In the genomic region with DNA sequence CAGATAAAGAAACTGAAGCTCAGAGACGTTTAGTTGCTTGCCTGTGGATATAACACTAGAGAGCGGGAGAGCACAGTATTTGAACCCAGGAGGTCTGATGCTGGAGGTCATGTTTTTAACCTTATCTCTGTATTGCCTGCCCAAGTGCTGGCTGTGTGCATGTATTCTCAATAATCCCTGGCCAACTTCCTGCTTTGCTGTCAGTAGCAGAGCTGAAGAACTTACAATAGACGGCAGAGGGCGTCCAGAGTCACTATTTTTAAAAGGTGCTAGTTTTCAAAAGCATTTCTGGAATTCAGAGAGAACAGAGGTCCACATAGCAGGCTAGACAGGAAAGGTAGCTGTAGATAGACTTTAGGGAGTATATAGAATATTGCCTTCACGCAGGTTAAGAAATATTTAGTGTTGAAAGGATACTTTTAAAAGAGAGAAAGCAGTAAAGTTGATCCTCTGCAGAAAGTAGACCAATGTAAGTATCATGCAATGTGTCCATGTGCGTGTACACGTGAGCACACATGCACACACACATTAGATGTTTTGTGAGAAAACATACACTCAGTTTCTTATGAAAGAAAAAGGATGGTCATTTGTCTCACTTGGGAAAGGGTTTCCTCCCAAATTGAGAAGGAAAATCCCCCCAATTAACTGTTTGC, we compare ENCODE assay signal across 8 cellular contexts. TPM values are rescaled to one million over a fixed set of nuclear protein-coding genes. Genes with fewer than 3 reads are reported as not detected.
A peak's percentile ranks its signal among the peaks of the same experiment; 100 is the strongest.
DNase-seq lines count a peak whose midpoint lies in the region; ATAC-seq and TF ChIP-seq lines count a peak whose summit lies in the region.

No MANE protein-coding gene starts in this region.

- no peak overlapping the region for H3K4me3 Mint-ChIP-seq in natural killer cell
- no peak overlapping the region for H3K4me3 Mint-ChIP-seq in natural killer cell treated with Interleukin-12 subunit alpha and Interleukin-12 subunit beta and Interleukin-15 and Interleukin-18, amount 100 ng/mL, for 72 hours

- H3K27me3 Mint-ChIP-seq in natural killer cell (ENCODE audit: low read depth in 2 of 2), result no peaks in the 10 kb centered on the region
- no peaks in the 10 kb centered on the region for H3K27me3 Mint-ChIP-seq in natural killer cell treated with Interleukin-12 subunit alpha and Interleukin-12 subunit beta and Interleukin-15 and Interleukin-18, amount 100 ng/mL, for 72 hours

- peak; percentile 55 for TF ChIP-seq CTCF in natural killer cell (IDR thresholded peaks at IDR 0.05)
- peak; percentile 42; the same call in 1 of the 2 replicates for TF ChIP-seq CTCF in HEK293 (tag by site-specific recombination; IDR thresholded peaks at IDR 0.05)
- peak; percentile 59 for TF ChIP-seq CTCF in colonic mucosa (IDR thresholded peaks at IDR 0.05)
- TF ChIP-seq CTCF in liver (IDR thresholded peaks at IDR 0.05; ENCODE audit: low read depth, low read length, missing input control), result peak; percentile 81
- TF ChIP-seq CTCF in stomach (IDR thresholded peaks at IDR 0.05), result peak in 5 of 7 experiments; percentile 54 to 76 (median 68)

- peak in 2 of 3 donors; percentile 49 to 79 for ATAC-seq in natural killer cell
- ATAC-seq in natural killer cell treated with Interleukin-12 subunit alpha and Interleukin-12 subunit beta and Interleukin-15 and Interleukin-18, amount 100 ng/mL, for 72 hours, result no peak

- H3K36me3 ChIP-seq in HEK293 (ENCODE audit: control insufficient read depth in 2 of 2, insufficient read depth in 1 of 2, low read length in 2 of 2) (peaks cover 0 to 16% of the 10 kb centered on the region in 2 experiments; a peak in 1 of 3 replicates), colonic mucosa (no peaks in the 10 kb centered on the region), liver (ENCODE audit: control insufficient read depth in 4 of 4, insufficient read depth in 3 of 4, low read depth in 1 of 4, low read length in 3 of 4) (peaks cover 0 to 4% (median under 1%) of the 10 kb centered on the region in 4 donors), stomach (peaks cover 0 to 32% (median 9%) of the 10 kb centered on the region in 4 donors)

- intact Hi-C loops in natural killer cell (cut with micrococcal nuclease), result loop anchor here (2.0 kb wide), 1 partner anchor 452 kb away; no protein-coding TSS in a partner anchor
- intact Hi-C loops in colonic mucosa (cut with DNase I), result loop anchor here (5.0 kb wide), 1 partner anchor 156 kb away; no protein-coding TSS in a partner anchor
- intact Hi-C loops in stomach (cut with DNase I; ENCODE audit: low total_unique reads), result loop anchor here (10.0 kb wide), 1 partner anchor 158 kb away; no protein-coding TSS in a partner anchor

- peaks cover 0 to 6% of the 10 kb centered on the region in 2 donors for H3K4me1 Mint-ChIP-seq in natural killer cell
- peaks cover 3 to 4% of the 10 kb centered on the region in 2 donors for H3K4me1 Mint-ChIP-seq in natural killer cell treated with Interleukin-12 subunit alpha and Interleukin-12 subunit beta and Interleukin-15 and Interleukin-18, amount 100 ng/mL, for 72 hours (ENCODE audit: low read depth in 2 of 2)

- CTCF ChIA-PET in HEK293 (lab: Yijun Ruan, JAX), result interaction anchor here (0.6 to 4.5 kb wide), 27 partner anchors 8 to 627 kb away, joined by 3 to 50 read pairs (median 4); no protein-coding TSS in a partner anchor

- H3K9ac ChIP-seq in colonic mucosa (ENCODE audit: low read depth in 2 of 2, low read length in 2 of 2), result no peak overlapping the region
- no peak overlapping the region for H3K9ac ChIP-seq in liver (ENCODE audit: low read depth in 1 of 2, low read length in 2 of 2)

- POLR2A ChIA-PET in HEK293 (lab: Yijun Ruan, JAX), result interaction anchor here (1.0 kb wide), 1 partner anchor 157 kb away, joined by 3 read pairs; no protein-coding TSS in a partner anchor

- no peak overlapping the region for H3K4me3 ChIP-seq in HEK293 (ENCODE audit: low read depth, low read length)
- no peak overlapping the region for H3K4me3 ChIP-seq in colonic mucosa
- no peak overlapping the region for H3K4me3 ChIP-seq in liver (ENCODE audit: low read depth in 1 of 3, low read length in 3 of 3)
- no peak overlapping the region for H3K4me3 ChIP-seq in stomach

- no peak overlapping the region for H3K27ac ChIP-seq in HEK293 (ENCODE audit: extremely low read depth, low read depth, low read length)
- no peak overlapping the region for H3K27ac ChIP-seq in colonic mucosa
- H3K27ac ChIP-seq in liver (ENCODE audit: low read depth in 1 of 2, low read length in 2 of 2), result no peak overlapping the region
- H3K27ac ChIP-seq in stomach, result no peak overlapping the region

- no peak for TF ChIP-seq EP300 in stomach (IDR thresholded peaks at IDR 0.05)

- H3K27me3 ChIP-seq in colonic mucosa (no peaks in the 10 kb centered on the region), liver (ENCODE audit: control insufficient read depth in 4 of 4, insufficient read depth in 4 of 4, low read length in 3 of 4) (no peaks in the 10 kb centered on the region), stomach (no peaks in the 10 kb centered on the region)

- peaks cover 10% of the 10 kb centered on the region for H3K36me3 Mint-ChIP-seq in natural killer cell
- H3K36me3 Mint-ChIP-seq in natural killer cell treated with Interleukin-12 subunit alpha and Interleukin-12 subunit beta and Interleukin-15 and Interleukin-18, amount 100 ng/mL, for 72 hours, result peaks cover 10% of the 10 kb centered on the region

- no peaks in the 10 kb centered on the region for H3K9me3 Mint-ChIP-seq in natural killer cell
- H3K9me3 Mint-ChIP-seq in natural killer cell treated with Interleukin-12 subunit alpha and Interleukin-12 subunit beta and Interleukin-15 and Interleukin-18, amount 100 ng/mL, for 72 hours, result no peaks in the 10 kb centered on the region

- no peaks in the 10 kb centered on the region for H3K4me1 ChIP-seq in HEK293 (ENCODE audit: control insufficient read depth, insufficient read depth, low read length)
- H3K4me1 ChIP-seq in colonic mucosa, result no peaks in the 10 kb centered on the region
- H3K4me1 ChIP-seq in liver (ENCODE audit: control insufficient read depth in 4 of 4, insufficient read depth in 4 of 4, low read length in 3 of 4), result no peaks in the 10 kb centered on the region
- peaks cover 0 to 14% (median 6%) of the 10 kb centered on the region in 4 donors for H3K4me1 ChIP-seq in stomach

- 35% methylated on average over 7 of the region's 7 CpGs for WGBS in liver
- WGBS in stomach, 5 donors, result 21 to 30% (median 28%) methylated on average over 7 of the region's 7 CpGs

- no peak for TF ChIP-seq POLR2A in stomach (IDR thresholded peaks at IDR 0.05)

- H3K9me3 ChIP-seq in HEK293 (ENCODE audit: control insufficient read depth, insufficient read depth, low read depth, low read length) (no peaks in the 10 kb centered on the region), colonic mucosa (no peaks in the 10 kb centered on the region), liver (ENCODE audit: control insufficient read depth in 4 of 4, low read length in 3 of 4) (no peaks in the 10 kb centered on the region), stomach (no peaks in the 10 kb centered on the region)

- no peak overlapping the region for H3K27ac Mint-ChIP-seq in natural killer cell
- no peak overlapping the region for H3K27ac Mint-ChIP-seq in natural killer cell treated with Interleukin-12 subunit alpha and Interleukin-12 subunit beta and Interleukin-15 and Interleukin-18, amount 100 ng/mL, for 72 hours

- DNase-seq in natural killer cell, result no peak
- DNase-seq in natural killer cell treated with Interleukin-12 subunit alpha and Interleukin-12 subunit beta and Interleukin-15 and Interleukin-18, amount 100 ng/mL, for 72 hours (ENCODE audit: low spot score), result no peak
- peak; percentile 82 for DNase-seq in NAMALWA (ENCODE audit: low spot score)
- DNase-seq in SKM-1 treated with dmso at 0.1 percent for 144 hours (lab: John Stamatoyannopoulos, UW; ENCODE audit: unreplicated experiment), result peak; percentile 86
- DNase-seq in colonic mucosa, result peak; percentile 69
- DNase-seq in stomach, result peak; percentile 72

- peak; percentile 89 to 94 for TF ChIP-seq RAD21 in liver (IDR thresholded peaks at IDR 0.05)

TF ChIP-seq in HEK293, 187 proteins besides CTCF, POLR2A, EP300 and RAD21:
- TF ChIP-seq ZNF184 (tag by site-specific recombination; IDR thresholded peaks at IDR 0.05), result no peak
- TF ChIP-seq ZNF654 (tag by site-specific recombination; IDR thresholded peaks at IDR 0.05; ENCODE audit: low read depth), result peak; percentile 67
- TF ChIP-seq ZNF768 (tag by site-specific recombination; IDR thresholded peaks at IDR 0.05), result 0 out of 2 replicates have a peak, but pooled peaks have one; percentile 12
- TF ChIP-seq ZNF660 (tag by site-specific recombination; IDR thresholded peaks at IDR 0.05), result peak; percentile 37; the same call in 1 of the 2 replicates

TF ChIP-seq in liver, 16 proteins besides CTCF, POLR2A, EP300 and RAD21 (continues in another document):
- TF ChIP-seq JUND (IDR thresholded peaks at IDR 0.05), result no peak

RNA-seq across cellular contexts. Expression of a gene that starts 46.3 kb away (rescaled TPM):
- total RNA-seq in natural killer cell, result 1 to 10 TPM; 4.9 to 5.9 (median 5.0) TPM
- total RNA-seq in natural killer cell treated with Interleukin-12 subunit alpha and Interleukin-12 subunit beta and Interleukin-15 and Interleukin-18, amount 100 ng/mL, for 72 hours, result 10 to 100 TPM in 1 of 2 donors, 1 to 10 TPM in 1; 8.0 to 11.3 TPM
- total RNA-seq in colonic mucosa, result 1 to 10 TPM; 4.4 to 7.8 TPM
- total RNA-seq in liver, result 1 to 10 TPM; 5.5 to 5.9 TPM
- polyA plus RNA-seq in liver, result 1 to 10 TPM; 4.4 to 4.9 TPM
- total RNA-seq in stomach, result 10 to 100 TPM in 1 of 5 donors, 1 to 10 TPM in 4; 1.3 to 56.7 (median 2.9) TPM
- polyA plus RNA-seq in stomach, result 1 to 10 TPM; 1.7 to 3.8 (median 2.3) TPM

RNA-seq across cellular contexts. Expression of a gene that starts 46.4 kb away (rescaled TPM):
- total RNA-seq in natural killer cell (10 to 100 TPM; 25.5 to 36.5 (median 36.3) TPM), colonic mucosa (10 to 100 TPM; 46.3 to 56.6 TPM), liver (10 to 100 TPM; 38.3 to 38.7 TPM), stomach (10 to 100 TPM; 14.8 to 43.3 (median 21.0) TPM)
- total RNA-seq in natural killer cell treated with Interleukin-12 subunit alpha and Interleukin-12 subunit beta and Interleukin-15 and Interleukin-18, amount 100 ng/mL, for 72 hours, result 10 to 100 TPM; 43.1 to 61.0 TPM
- polyA plus RNA-seq in liver (10 to 100 TPM; 17.6 to 31.5 TPM), stomach (10 to 100 TPM; 22.0 to 24.5 (median 24.3) TPM)

Comparison
In these comparisons a context has a peak if more than half of its experiments do, and no peak if none do; other contexts are left out.
1. ATAC-seq: peak in natural killer cell (2 of 3); none in natural killer cell treated with Interleukin-12 subunit alpha and Interleukin-12 subunit beta and Interleukin-15 and Interleukin-18, amount 100 ng/mL, for 72 hours (0 of 2).
2. DNase-seq: peak in NAMALWA (single experiment), SKM-1 treated with dmso at 0.1 percent for 144 hours (single experiment), colonic mucosa (single experiment) and stomach (single experiment); none in natural killer cell (single experiment) and natural killer cell treated with Interleukin-12 subunit alpha and Interleukin-12 subunit beta and Interleukin-15 and Interleukin-18, amount 100 ng/mL, for 72 hours (single experiment).
3. Peak in every context shown above with its lines, with median percentiles within 50 percentile points of each other: CTCF ChIP-seq.